Comparison of ENCODE assay signal across 1 cellular context in genomic region chr17:78641243-78641642, GRCh38.
A peak's percentile ranks its signal among the peaks of the same experiment; 100 is the strongest.
TF ChIP-seq lines count a peak whose summit lies in the region.

No MANE protein-coding gene starts in this region.

TF ChIP-seq in HepG2, 621 proteins besides CTCF, POLR2A, EP300 and RAD21 (continued from another document and continues in another):
- peak; percentile 94 for TF ChIP-seq ZEB1 (IDR thresholded peaks at IDR 0.05; ENCODE audit: insufficient replicate concordance, low read depth)
- no peak for TF ChIP-seq PCBP1 (IDR thresholded peaks at IDR 0.05; ENCODE audit: borderline replicate concordance, low read depth, low read length)
- TF ChIP-seq WIZ (CRISPR knock-in tag; IDR thresholded peaks at IDR 0.05), result no peak
- no peak for TF ChIP-seq POLR2G (IDR thresholded peaks at IDR 0.05; ENCODE audit: low read depth, low read length)
- TF ChIP-seq MAZ (IDR thresholded peaks at IDR 0.05; ENCODE audit: borderline replicate concordance, low read depth, low read length), result no peak
- no peak for TF ChIP-seq MAZ (CRISPR knock-in tag; IDR thresholded peaks at IDR 0.05; ENCODE audit: low read depth)
- TF ChIP-seq ZBED4 (CRISPR knock-in tag; IDR thresholded peaks at IDR 0.05; ENCODE audit: borderline replicate concordance), result peak; percentile 29; the same call in 1 of the 2 replicates
- TF ChIP-seq SP5 (CRISPR knock-in tag; IDR thresholded peaks at IDR 0.05; ENCODE audit: borderline replicate concordance, low read depth), result no peak
- TF ChIP-seq SIX4 (CRISPR knock-in tag; IDR thresholded peaks at IDR 0.05), result no peak
- no peak for TF ChIP-seq ATF7 (IDR thresholded peaks at IDR 0.05)
- no peak for TF ChIP-seq ATF7 (CRISPR knock-in tag; IDR thresholded peaks at IDR 0.05)
- no peak for TF ChIP-seq ZIK1 (CRISPR knock-in tag; IDR thresholded peaks at IDR 0.05; ENCODE audit: borderline replicate concordance, low read depth)
- no peak for TF ChIP-seq ZNF580 (CRISPR knock-in tag; IDR thresholded peaks at IDR 0.05; ENCODE audit: borderline replicate concordance, low read depth)
- TF ChIP-seq ZNF20 (CRISPR knock-in tag; IDR thresholded peaks at IDR 0.05), result no peak
- TF ChIP-seq ZMYM4 (CRISPR knock-in tag; IDR thresholded peaks at IDR 0.05), result no peak
- TF ChIP-seq DMAP1 (CRISPR knock-in tag; IDR thresholded peaks at IDR 0.05), result no peak
- TF ChIP-seq HOXA3 (CRISPR knock-in tag; IDR thresholded peaks at IDR 0.05), result no peak
- no peak for TF ChIP-seq HNRNPK (IDR thresholded peaks at IDR 0.05; ENCODE audit: low read depth, low read length, poor library complexity, severe bottlenecking)
- TF ChIP-seq DDIT3 (CRISPR knock-in tag; IDR thresholded peaks at IDR 0.05), result no peak
- TF ChIP-seq ZNF605 (CRISPR knock-in tag; IDR thresholded peaks at IDR 0.05), result peak; percentile 28; the same call in 1 of the 2 replicates
- TF ChIP-seq TRIM22 (IDR thresholded peaks at IDR 0.05), result no peak
- TF ChIP-seq THRA (CRISPR knock-in tag; IDR thresholded peaks at IDR 0.05; ENCODE audit: borderline replicate concordance), result no peak
- no peak for TF ChIP-seq ZSCAN20 (CRISPR knock-in tag; IDR thresholded peaks at IDR 0.05; ENCODE audit: borderline replicate concordance)
- peak; percentile 77 for TF ChIP-seq FOSL1 (CRISPR knock-in tag; IDR thresholded peaks at IDR 0.05; ENCODE audit: borderline replicate concordance)
- TF ChIP-seq KIAA2018 (CRISPR knock-in tag; IDR thresholded peaks at IDR 0.05; ENCODE audit: borderline replicate concordance), result no peak
- TF ChIP-seq HNF4A (CRISPR knock-in tag; IDR thresholded peaks at IDR 0.05), result peak; percentile 66
- peak; percentile 71 for TF ChIP-seq ZFX (CRISPR knock-in tag; IDR thresholded peaks at IDR 0.05; ENCODE audit: low read depth)
- TF ChIP-seq SMC3 (IDR thresholded peaks at IDR 0.05; ENCODE audit: low read length), result no peak
- TF ChIP-seq ZNF512B (CRISPR knock-in tag; IDR thresholded peaks at IDR 0.05; ENCODE audit: borderline replicate concordance), result no peak
- 0 out of 2 replicates have a peak, but pooled peaks have one; percentile 19 for TF ChIP-seq ZFY (CRISPR knock-in tag; IDR thresholded peaks at IDR 0.05)
- TF ChIP-seq ZMAT5 (CRISPR knock-in tag; IDR thresholded peaks at IDR 0.05; ENCODE audit: borderline replicate concordance, low read depth), result no peak
- TF ChIP-seq ZNF629 (CRISPR knock-in tag; conservative IDR thresholded peaks at IDR 0.05), result no peak
- no peak for TF ChIP-seq RBM22 (optimal IDR thresholded peaks at IDR 0.05; ENCODE audit: low read length)
- TF ChIP-seq ZNF460 (CRISPR knock-in tag; IDR thresholded peaks at IDR 0.05; ENCODE audit: borderline replicate concordance), result no peak
- TF ChIP-seq ZNF143 (CRISPR knock-in tag; IDR thresholded peaks at IDR 0.05), result peak; percentile 84
- TF ChIP-seq ZNF691 (CRISPR knock-in tag; IDR thresholded peaks at IDR 0.05; ENCODE audit: borderline replicate concordance, low read depth), result peak; percentile 68; the same call in 1 of the 2 replicates
